Comparison of ENCODE assay signal across 1 cellular context in the genomic region with DNA sequence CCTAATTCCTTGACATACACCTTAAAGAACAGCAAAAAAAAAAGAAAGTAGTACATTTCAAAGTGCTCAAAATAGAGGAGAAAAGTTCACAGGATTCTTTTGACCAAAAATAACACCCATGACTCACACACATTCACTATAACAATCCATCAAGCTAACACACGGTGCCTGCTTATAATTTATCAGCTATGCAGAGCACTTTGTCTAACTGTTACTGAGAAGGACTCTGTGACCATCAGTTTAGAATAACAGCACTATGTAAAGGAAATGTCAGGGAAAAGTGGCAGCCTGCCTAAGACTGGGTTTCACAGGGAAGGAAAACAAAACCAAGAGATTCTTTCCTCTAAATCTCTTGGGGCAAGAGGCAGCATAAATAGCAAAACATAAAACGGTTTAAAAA.
A peak's percentile ranks its signal among the peaks of the same experiment; 100 is the strongest.
TF ChIP-seq lines count a peak whose summit lies in the region.

No MANE protein-coding gene starts in this region.

TF ChIP-seq in SK-N-SH, 30 proteins besides CTCF, POLR2A, EP300 and RAD21 (continued from another document):
- TF ChIP-seq NFIC (IDR thresholded peaks at IDR 0.05; ENCODE audit: borderline replicate concordance), result peak; percentile 39; the same call in 1 of the 2 replicates
- TF ChIP-seq, protein P1, sequence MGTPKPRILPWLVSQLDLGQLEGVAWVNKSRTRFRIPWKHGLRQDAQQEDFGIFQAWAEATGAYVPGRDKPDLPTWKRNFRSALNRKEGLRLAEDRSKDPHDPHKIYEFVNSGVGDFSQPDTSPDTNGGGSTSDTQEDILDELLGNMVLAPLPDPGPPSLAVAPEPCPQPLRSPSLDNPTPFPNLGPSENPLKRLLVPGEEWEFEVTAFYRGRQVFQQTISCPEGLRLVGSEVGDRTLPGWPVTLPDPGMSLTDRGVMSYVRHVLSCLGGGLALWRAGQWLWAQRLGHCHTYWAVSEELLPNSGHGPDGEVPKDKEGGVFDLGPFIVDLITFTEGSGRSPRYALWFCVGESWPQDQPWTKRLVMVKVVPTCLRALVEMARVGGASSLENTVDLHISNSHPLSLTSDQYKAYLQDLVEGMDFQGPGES (IDR thresholded peaks at IDR 0.05; ENCODE audit: low read depth, low read length), result no peak
- peak; percentile 31; the same call in 1 of the 2 replicates for TF ChIP-seq TEAD4 (IDR thresholded peaks at IDR 0.05; ENCODE audit: borderline replicate concordance, insufficient read depth)
- TF ChIP-seq, protein P2, sequence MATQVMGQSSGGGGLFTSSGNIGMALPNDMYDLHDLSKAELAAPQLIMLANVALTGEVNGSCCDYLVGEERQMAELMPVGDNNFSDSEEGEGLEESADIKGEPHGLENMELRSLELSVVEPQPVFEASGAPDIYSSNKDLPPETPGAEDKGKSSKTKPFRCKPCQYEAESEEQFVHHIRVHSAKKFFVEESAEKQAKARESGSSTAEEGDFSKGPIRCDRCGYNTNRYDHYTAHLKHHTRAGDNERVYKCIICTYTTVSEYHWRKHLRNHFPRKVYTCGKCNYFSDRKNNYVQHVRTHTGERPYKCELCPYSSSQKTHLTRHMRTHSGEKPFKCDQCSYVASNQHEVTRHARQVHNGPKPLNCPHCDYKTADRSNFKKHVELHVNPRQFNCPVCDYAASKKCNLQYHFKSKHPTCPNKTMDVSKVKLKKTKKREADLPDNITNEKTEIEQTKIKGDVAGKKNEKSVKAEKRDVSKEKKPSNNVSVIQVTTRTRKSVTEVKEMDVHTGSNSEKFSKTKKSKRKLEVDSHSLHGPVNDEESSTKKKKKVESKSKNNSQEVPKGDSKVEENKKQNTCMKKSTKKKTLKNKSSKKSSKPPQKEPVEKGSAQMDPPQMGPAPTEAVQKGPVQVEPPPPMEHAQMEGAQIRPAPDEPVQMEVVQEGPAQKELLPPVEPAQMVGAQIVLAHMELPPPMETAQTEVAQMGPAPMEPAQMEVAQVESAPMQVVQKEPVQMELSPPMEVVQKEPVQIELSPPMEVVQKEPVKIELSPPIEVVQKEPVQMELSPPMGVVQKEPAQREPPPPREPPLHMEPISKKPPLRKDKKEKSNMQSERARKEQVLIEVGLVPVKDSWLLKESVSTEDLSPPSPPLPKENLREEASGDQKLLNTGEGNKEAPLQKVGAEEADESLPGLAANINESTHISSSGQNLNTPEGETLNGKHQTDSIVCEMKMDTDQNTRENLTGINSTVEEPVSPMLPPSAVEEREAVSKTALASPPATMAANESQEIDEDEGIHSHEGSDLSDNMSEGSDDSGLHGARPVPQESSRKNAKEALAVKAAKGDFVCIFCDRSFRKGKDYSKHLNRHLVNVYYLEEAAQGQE (IDR thresholded peaks at IDR 0.05; ENCODE audit: low read depth, low read length), result no peak
- no peak for TF ChIP-seq FOXM1 (IDR thresholded peaks at IDR 0.05; ENCODE audit: low read depth)
- TF ChIP-seq MEF2A (IDR thresholded peaks at IDR 0.05; ENCODE audit: borderline replicate concordance, low read depth), result peak; percentile 97
- no peak for TF ChIP-seq TAF1 (IDR thresholded peaks at IDR 0.05; ENCODE audit: borderline replicate concordance, low read depth, low read length)
- TF ChIP-seq, protein P3, sequence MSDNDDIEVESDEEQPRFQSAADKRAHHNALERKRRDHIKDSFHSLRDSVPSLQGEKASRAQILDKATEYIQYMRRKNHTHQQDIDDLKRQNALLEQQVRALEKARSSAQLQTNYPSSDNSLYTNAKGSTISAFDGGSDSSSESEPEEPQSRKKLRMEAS (IDR thresholded peaks at IDR 0.05; ENCODE audit: low read depth), result no peak
